In genomic region chr17:1362964-1363363, GRCh38 we compare ENCODE assay signal across 9 cellular contexts. TPM values are rescaled to one million over a fixed set of nuclear protein-coding genes. Genes with fewer than 3 reads are reported as not detected.
DNase-seq lines count a peak whose midpoint lies in the region; ATAC-seq lines count a peak whose summit lies in the region.
"Had no signal": no experiment of that assay in that cellular context is flagged by ENCODE, and none has a peak within 500 bp of the region (broad histone marks: within the 10 kb centered on the region; RNA-seq: fewer than 3 reads in every experiment).

No MANE protein-coding gene starts in this region.

- no peaks in the 10 kb centered on the region for H3K9me3 Mint-ChIP-seq in central memory CD8-positive, alpha-beta T cell
- H3K9me3 Mint-ChIP-seq in natural killer cell treated with Interleukin-12 subunit alpha and Interleukin-12 subunit beta and Interleukin-15 and Interleukin-18, amount 100 ng/mL, for 72 hours = no peaks in the 10 kb centered on the region

- peak overlapping the region; percentile 47 for H3K27ac Mint-ChIP-seq in central memory CD8-positive, alpha-beta T cell (ENCODE audit: low read depth)
- H3K27ac Mint-ChIP-seq in natural killer cell treated with Interleukin-12 subunit alpha and Interleukin-12 subunit beta and Interleukin-15 and Interleukin-18, amount 100 ng/mL, for 72 hours = peak overlapping the region; percentile 49 to 51

- H3K27me3 Mint-ChIP-seq in central memory CD8-positive, alpha-beta T cell = no peaks in the 10 kb centered on the region
- no peaks in the 10 kb centered on the region for H3K27me3 Mint-ChIP-seq in natural killer cell treated with Interleukin-12 subunit alpha and Interleukin-12 subunit beta and Interleukin-15 and Interleukin-18, amount 100 ng/mL, for 72 hours

- H3K4me1 Mint-ChIP-seq in central memory CD8-positive, alpha-beta T cell = peaks cover 52% of the 10 kb centered on the region
- peaks cover 41 to 58% of the 10 kb centered on the region in 2 donors for H3K4me1 Mint-ChIP-seq in natural killer cell treated with Interleukin-12 subunit alpha and Interleukin-12 subunit beta and Interleukin-15 and Interleukin-18, amount 100 ng/mL, for 72 hours (ENCODE audit: low read depth in 2 of 2)

- peaks cover 45% of the 10 kb centered on the region for H3K36me3 Mint-ChIP-seq in central memory CD8-positive, alpha-beta T cell (ENCODE audit: insufficient read depth)
- peaks cover 18% of the 10 kb centered on the region for H3K36me3 Mint-ChIP-seq in natural killer cell treated with Interleukin-12 subunit alpha and Interleukin-12 subunit beta and Interleukin-15 and Interleukin-18, amount 100 ng/mL, for 72 hours

- DNase-seq in GF-D8 (lab: John Stamatoyannopoulos, UW) (peak; percentile 53), Kasumi-1 (lab: John Stamatoyannopoulos, UW) (peak; percentile 55 to 56), NCI-H1092 (lab: John Stamatoyannopoulos, UW) (no peak), retina (no peak), NCI-H1694 (lab: John Stamatoyannopoulos, UW) (no peak)
- no peak for DNase-seq in central memory CD8-positive, alpha-beta T cell (ENCODE audit: low spot score in 2 of 2)
- no peak for DNase-seq in natural killer cell treated with Interleukin-12 subunit alpha and Interleukin-12 subunit beta and Interleukin-15 and Interleukin-18, amount 100 ng/mL, for 72 hours (ENCODE audit: low spot score)
- DNase-seq: activated effector memory CD4-positive, alpha-beta T cell treated with Interleukin-2 at 50 U/mL for 16 hours had no signal

- peak overlapping the region; percentile 45 for H3K4me3 Mint-ChIP-seq in central memory CD8-positive, alpha-beta T cell
- H3K4me3 Mint-ChIP-seq in natural killer cell treated with Interleukin-12 subunit alpha and Interleukin-12 subunit beta and Interleukin-15 and Interleukin-18, amount 100 ng/mL, for 72 hours = peak overlapping the region; percentile 55

- ATAC-seq in central memory CD8-positive, alpha-beta T cell (replicated peaks; ENCODE audit: extremely low read depth, poor library complexity, severe bottlenecking) = no peak
- peak; percentile 44 to 48 for ATAC-seq in natural killer cell treated with Interleukin-12 subunit alpha and Interleukin-12 subunit beta and Interleukin-15 and Interleukin-18, amount 100 ng/mL, for 72 hours
- ATAC-seq in HG03342 (IDR thresholded peaks at IDR 0.05; ENCODE audit: unreplicated experiment) = no peak

RNA-seq across cellular contexts. Expression of gene YWHAE, which starts 37.1 kb away (rescaled TPM):
- total RNA-seq in natural killer cell treated with Interleukin-12 subunit alpha and Interleukin-12 subunit beta and Interleukin-15 and Interleukin-18, amount 100 ng/mL, for 72 hours = 100 to 1,000 TPM; 365 to 407 TPM

Comparison
In these comparisons a context has a peak if more than half of its experiments do, and no peak if none do; other contexts are left out.
1. DNase-seq: peak in GF-D8 (single experiment) and Kasumi-1 (2 of 2); none in central memory CD8-positive, alpha-beta T cell (0 of 2), natural killer cell treated with Interleukin-12 subunit alpha and Interleukin-12 subunit beta and Interleukin-15 and Interleukin-18, amount 100 ng/mL, for 72 hours (single experiment), NCI-H1092 (single experiment), retina (single experiment) and NCI-H1694 (single experiment).
2. ATAC-seq: peak in natural killer cell treated with Interleukin-12 subunit alpha and Interleukin-12 subunit beta and Interleukin-15 and Interleukin-18, amount 100 ng/mL, for 72 hours (2 of 2); none in central memory CD8-positive, alpha-beta T cell (single experiment) and HG03342 (single experiment).